Comparison of ENCODE assay signal across 6 cellular contexts in genomic region chr13:21194756-21195155, GRCh38. TPM values are rescaled to one million over a fixed set of nuclear protein-coding genes. Genes with fewer than 3 reads are reported as not detected.
A peak's percentile ranks its signal among the peaks of the same experiment; 100 is the strongest.
DNase-seq lines count a peak whose midpoint lies in the region; TF ChIP-seq lines count a peak whose summit lies in the region.
"Not testable (repeated sequence)": the region's sequence is repeated elsewhere in the genome, so short reads cannot be mapped to it uniquely, and the experiment has no call there.

No MANE protein-coding gene starts in this region.

- H2BK120ac ChIP-seq in trophoblast cell (ENCODE audit: insufficient read depth, low read length, poor library complexity), result not testable (repeated sequence)

- in situ Hi-C loops in brain microvascular endothelial cell (cut with HindIII; ENCODE audit: low pct_ligation_motif_present, low sequenced_read_pairs), result not testable (repeated sequence)

- H2AK5ac ChIP-seq in trophoblast cell (ENCODE audit: low read length), result not testable (repeated sequence)

- DNase-seq in EH (ENCODE audit: low read depth) (peak; percentile 24), M059J (ENCODE audit: low read depth) (peak; percentile 35), adipocyte (ENCODE audit: low read depth) (peak; percentile 3), brain microvascular endothelial cell (peak; percentile 45), fibroblast of pulmonary artery (ENCODE audit: low read depth) (peak; percentile 24), trophoblast cell (peak; percentile 66)

- not testable (repeated sequence) for H3K79me1 ChIP-seq in trophoblast cell (ENCODE audit: low read length)

- H4K8ac ChIP-seq in trophoblast cell (ENCODE audit: low read depth, low read length), result not testable (repeated sequence)

- not testable (repeated sequence) for H3K4me3 ChIP-seq in adipocyte (ENCODE audit: low read length); brain microvascular endothelial cell (ENCODE audit: low read depth, low read length); fibroblast of pulmonary artery (replicated peaks; ENCODE audit: low read depth, low read length); trophoblast cell (ENCODE audit: low read depth, low read length)

- H3K14ac ChIP-seq in trophoblast cell (ENCODE audit: low read length), result not testable (repeated sequence)

- H2AFZ ChIP-seq in trophoblast cell (ENCODE audit: insufficient read depth, low read length, poor library complexity), result not testable (repeated sequence)

- H4K12ac ChIP-seq in trophoblast cell (ENCODE audit: low read depth, low read length), result not testable (repeated sequence)

- H2BK12ac ChIP-seq in trophoblast cell (ENCODE audit: low read length), result not testable (repeated sequence)

- H3K27ac ChIP-seq in brain microvascular endothelial cell; trophoblast cell (ENCODE audit: low read depth, low read length): not testable (repeated sequence)

- not testable (repeated sequence) for H3K79me2 ChIP-seq in trophoblast cell (ENCODE audit: control insufficient read depth, insufficient read depth, low read length, poor library complexity)

- not testable (repeated sequence) for H2BK5ac ChIP-seq in trophoblast cell (ENCODE audit: low read depth, low read length, poor library complexity)

- not testable (repeated sequence) for H4K91ac ChIP-seq in trophoblast cell (ENCODE audit: low read depth, low read length)

- WGBS in trophoblast cell (ENCODE audit: extremely low coverage, insufficient coverage, insufficient read length), result no CpG with 5 or more reads among the region's 2 CpGs

- not testable (repeated sequence) for H3K4me2 ChIP-seq in trophoblast cell (ENCODE audit: low read length)

- H3K4me1 ChIP-seq in adipocyte (ENCODE audit: control insufficient read depth, insufficient read depth, low read length); trophoblast cell (ENCODE audit: control insufficient read depth in 1 of 2, insufficient read depth in 2 of 2, low read length in 2 of 2): not testable (repeated sequence)

- H3K18ac ChIP-seq in trophoblast cell (ENCODE audit: low read length), result not testable (repeated sequence)

- not testable (repeated sequence) for TF ChIP-seq CTCF in brain microvascular endothelial cell (IDR thresholded peaks at IDR 0.05; ENCODE audit: low read depth, low read length, missing control alignments); fibroblast of pulmonary artery (IDR thresholded peaks at IDR 0.05; ENCODE audit: low read length, missing control alignments)

- not testable (repeated sequence) for H3K36me3 ChIP-seq in adipocyte (ENCODE audit: control insufficient read depth, insufficient read depth, low read length, severe bottlenecking); brain microvascular endothelial cell (replicated peaks); trophoblast cell (ENCODE audit: control insufficient read depth in 1 of 2, insufficient read depth in 2 of 2, low read length in 2 of 2)

- H3K4ac ChIP-seq in trophoblast cell (ENCODE audit: low read depth, low read length), result not testable (repeated sequence)

- not testable (repeated sequence) for H3K27me3 ChIP-seq in adipocyte (replicated peaks; ENCODE audit: control insufficient read depth, insufficient read depth, low read length); brain microvascular endothelial cell (replicated peaks); trophoblast cell (ENCODE audit: insufficient read depth, low read length)

- not testable (repeated sequence) for H3K23ac ChIP-seq in trophoblast cell (ENCODE audit: low read length)

- H3K9me3 ChIP-seq in adipocyte (ENCODE audit: control insufficient read depth, low read length); trophoblast cell (ENCODE audit: insufficient read depth, low read depth, low read length): not testable (repeated sequence)

- not testable (repeated sequence) for H3K9ac ChIP-seq in adipocyte (ENCODE audit: low read length); trophoblast cell (ENCODE audit: low read length)

RNA-seq across cellular contexts. Expression of gene MRPL57, which starts 18.3 kb away (rescaled TPM):
- 40.6 and 44.4 TPM in 2 replicates for total RNA-seq in M059J (2014; rRNA removed; shearing (Covaris generic))
- 21.4 and 22.0 TPM in 2 replicates for polyA plus RNA-seq in trophoblast cell (2013)

RNA-seq across cellular contexts. Expression of gene SKA3, which starts 18.4 kb away (rescaled TPM):
- 37.2 and 39.2 TPM in 2 replicates for total RNA-seq in M059J (2014; rRNA removed; shearing (Covaris generic))
- polyA plus RNA-seq in trophoblast cell (2013), result 23.1 and 24.4 TPM in 2 replicates

RNA-seq across cellular contexts. Expression of gene SAP18, which starts 54.8 kb away (rescaled TPM):
- 70.0 and 85.1 TPM in 2 replicates for total RNA-seq in M059J (2014; rRNA removed; shearing (Covaris generic))
- 211 and 229 TPM in 2 replicates for polyA plus RNA-seq in trophoblast cell (2013)

Comparison
In these comparisons a context has a peak if more than half of its experiments do, and no peak if none do; other contexts are left out.
1. DNase-seq: peak in every context shown above with its lines; median percentile 66 in trophoblast cell; 45 in brain microvascular endothelial cell; 35 in M059J; 24 in EH; 24 in fibroblast of pulmonary artery; 3 in adipocyte.